11 cellular contexts compared by ENCODE assay signal in genomic region chr16:28923231-28923587, GRCh38. TPM values are rescaled to one million over a fixed set of nuclear protein-coding genes. Genes with fewer than 3 reads are reported as not detected.
DNase-seq lines count a peak whose midpoint lies in the region; ATAC-seq and TF ChIP-seq lines count a peak whose summit lies in the region.
"Had no signal": no experiment of that assay in that cellular context is flagged by ENCODE, and none has a peak within 500 bp of the region (broad histone marks: within the 10 kb centered on the region; RNA-seq: fewer than 3 reads in every experiment).

No MANE protein-coding gene starts in this region.

- no peaks in the 10 kb centered on the region for H3K27me3 Mint-ChIP-seq in IgD-negative memory B cell
- no peaks in the 10 kb centered on the region for H3K27me3 Mint-ChIP-seq in activated naive CD8-positive, alpha-beta T cell treated with anti-CD3 and anti-CD28 coated beads, Interleukin-2, amount 50 U/mL, for 24 hours
- no peaks in the 10 kb centered on the region for H3K27me3 Mint-ChIP-seq in neural crest cell (ENCODE audit: low read depth)

- DNase-seq in COLO668 (lab: John Stamatoyannopoulos, UW; ENCODE audit: unreplicated experiment) (peak; percentile 37), neural crest cell (ENCODE audit: low read depth, low spot score) (no peak), posterior cingulate gyrus (no peak), kidney glomerular epithelial cell (lab: John Stamatoyannopoulos, UW) (no peak)
- DNase-seq in activated naive CD8-positive, alpha-beta T cell treated with anti-CD3 and anti-CD28 coated beads, Interleukin-2, amount 50 U/mL, for 24 hours, result no peak
- DNase-seq: IMR-90, NCI-H2081 treated with DMSO at 0.1 percent for 48 hours, thyroid gland had no signal

- peak overlapping the region; percentile 88 to 96 (median 95) for H3K27ac Mint-ChIP-seq in IgD-negative memory B cell
- peak overlapping the region; percentile 44 for H3K27ac Mint-ChIP-seq in activated naive CD8-positive, alpha-beta T cell treated with anti-CD3 and anti-CD28 coated beads, Interleukin-2, amount 50 U/mL, for 24 hours
- no peak overlapping the region for H3K27ac Mint-ChIP-seq in neural crest cell (ENCODE audit: unreplicated experiment)

- ATAC-seq in activated naive CD8-positive, alpha-beta T cell treated with anti-CD3 and anti-CD28 coated beads, Interleukin-2, amount 50 U/mL, for 24 hours, result no peak
- no peak for ATAC-seq in GM18907 (IDR thresholded peaks at IDR 0.05; ENCODE audit: unreplicated experiment)

- TF ChIP-seq CTCF in neural crest cell (conservative IDR thresholded peaks at IDR 0.05), result no peak

- no peaks in the 10 kb centered on the region for H3K36me3 Mint-ChIP-seq in IgD-negative memory B cell
- peaks cover 17% of the 10 kb centered on the region for H3K36me3 Mint-ChIP-seq in activated naive CD8-positive, alpha-beta T cell treated with anti-CD3 and anti-CD28 coated beads, Interleukin-2, amount 50 U/mL, for 24 hours (ENCODE audit: low read depth)
- no peaks in the 10 kb centered on the region for H3K36me3 Mint-ChIP-seq in neural crest cell (ENCODE audit: low read depth)

- H3K4me1 Mint-ChIP-seq in IgD-negative memory B cell (peaks cover 25 to 29% (median 25%) of the 10 kb centered on the region in 3 donors), neural crest cell (peaks cover 19% of the 10 kb centered on the region)
- H3K4me1 Mint-ChIP-seq in activated naive CD8-positive, alpha-beta T cell treated with anti-CD3 and anti-CD28 coated beads, Interleukin-2, amount 50 U/mL, for 24 hours, result peaks cover 19% of the 10 kb centered on the region

- H3K9me3 Mint-ChIP-seq in IgD-negative memory B cell, result no peaks in the 10 kb centered on the region
- H3K9me3 Mint-ChIP-seq in activated naive CD8-positive, alpha-beta T cell treated with anti-CD3 and anti-CD28 coated beads, Interleukin-2, amount 50 U/mL, for 24 hours, result no peaks in the 10 kb centered on the region
- no peaks in the 10 kb centered on the region for H3K9me3 Mint-ChIP-seq in neural crest cell

- H3K4me3 Mint-ChIP-seq in IgD-negative memory B cell, result peak overlapping the region; percentile 91 to 98 (median 96)
- peak overlapping the region; percentile 91 for H3K4me3 Mint-ChIP-seq in activated naive CD8-positive, alpha-beta T cell treated with anti-CD3 and anti-CD28 coated beads, Interleukin-2, amount 50 U/mL, for 24 hours
- H3K4me3 Mint-ChIP-seq in neural crest cell, result peak overlapping the region; percentile 77

- intact Hi-C loops in posterior cingulate gyrus (cut with DNase I), result no loop called here

RNA-seq across cellular contexts. Expression of gene RABEP2, which starts 1.8 kb away (rescaled TPM):
- polyA plus RNA-seq in IgD-negative memory B cell, result 31.7 TPM
- total RNA-seq in neural crest cell, result 19.9 and 20.2 TPM in 2 replicates

RNA-seq across cellular contexts. Expression of gene CD19, which starts 8.6 kb away (rescaled TPM):
- 185 TPM for polyA plus RNA-seq in IgD-negative memory B cell
- total RNA-seq in neural crest cell, result not detected in 2 replicates
- total RNA-seq: IMR-90, kidney epithelial cell, thyroid gland had no signal
- polyA plus RNA-seq: IMR-90 had no signal

RNA-seq across cellular contexts. Expression of gene NFATC2IP, which starts 27.5 kb away (rescaled TPM):
- polyA plus RNA-seq in IgD-negative memory B cell, result 29.6 TPM
- total RNA-seq in neural crest cell, result 63.9 and 67.3 TPM in 2 replicates

RNA-seq across cellular contexts. Expression of gene ATP2A1, which starts 44.9 kb away (rescaled TPM):
- polyA plus RNA-seq in IgD-negative memory B cell, result not detected
- total RNA-seq in neural crest cell, result 3.1 and 3.3 TPM in 2 replicates

RNA-seq across cellular contexts. Expression of gene SPNS1, which starts 51.4 kb away (rescaled TPM):
- 20.9 TPM for polyA plus RNA-seq in IgD-negative memory B cell
- total RNA-seq in neural crest cell, result 48.1 and 48.2 TPM in 2 replicates
